In the genomic region with DNA sequence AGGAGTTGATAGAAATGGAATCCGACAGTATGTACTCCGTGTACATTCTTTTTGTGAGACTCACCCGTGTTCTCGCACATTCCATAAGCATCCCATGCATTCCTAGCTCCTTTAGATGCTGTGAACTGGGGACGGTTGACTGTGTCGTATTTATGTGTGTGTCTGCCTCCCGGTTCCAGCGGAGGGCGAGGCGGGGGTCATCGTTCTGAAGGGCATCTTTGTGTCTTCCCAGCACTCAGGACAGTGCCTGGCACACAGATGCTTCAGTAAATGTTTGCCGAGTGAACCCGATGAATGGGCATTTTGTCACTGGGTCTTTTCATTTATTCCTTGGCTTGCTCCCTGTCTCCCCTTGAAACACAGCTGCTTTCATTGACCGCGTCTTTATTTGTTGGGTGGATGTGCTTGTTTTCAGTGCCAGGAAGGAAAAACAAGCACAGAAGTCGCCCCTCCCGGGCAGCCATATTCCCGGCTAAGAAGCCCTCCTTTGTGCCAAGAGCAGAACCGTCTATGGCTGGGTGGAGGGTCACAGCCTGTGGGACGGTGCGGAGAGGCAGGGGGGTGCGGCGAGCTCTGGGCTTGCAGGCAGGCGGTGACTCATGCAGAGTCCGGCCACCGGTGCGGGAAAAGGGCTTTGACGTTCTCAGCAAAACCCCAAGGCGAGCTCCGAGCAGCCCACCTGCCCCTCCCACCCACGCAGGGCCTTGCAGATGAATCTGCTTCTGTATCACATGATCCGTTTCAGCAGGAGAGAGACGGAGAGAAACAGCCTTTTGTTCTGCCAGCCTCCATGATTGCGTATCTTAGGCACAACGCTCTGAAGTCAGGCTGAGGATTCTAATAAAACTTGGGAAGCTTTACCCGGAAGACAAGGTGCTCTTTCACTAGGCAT, we compare ENCODE assay signal across 8 cellular contexts. TPM values are rescaled to one million over a fixed set of nuclear protein-coding genes. Genes with fewer than 3 reads are reported as not detected.
DNase-seq lines count a peak whose midpoint lies in the region; ATAC-seq and TF ChIP-seq lines count a peak whose summit lies in the region.

No MANE protein-coding gene starts in this region.

- H3K27ac ChIP-seq in heart left ventricle (peak overlapping the region in 1 of 12 donors; percentile 49), psoas muscle (no peak overlapping the region)

- H3K36me3 Mint-ChIP-seq in WTC11 = no peaks in the 10 kb centered on the region; the same call in 1 of the 2 replicates
- no peaks in the 10 kb centered on the region for H3K36me3 Mint-ChIP-seq in activated CD4-positive, alpha-beta T cell treated with anti-CD3 and anti-CD28 coated beads, Interleukin-2, amount 10 ng/mL, durations not matched to agents 24 days and 14 days (ENCODE audit: low read depth)

- H3K36me3 ChIP-seq in heart left ventricle (no peaks in the 10 kb centered on the region), psoas muscle (ENCODE audit: insufficient read depth in 1 of 2, low read depth in 1 of 2) (no peaks in the 10 kb centered on the region)

- H3K4me3 Mint-ChIP-seq in WTC11 = no peak overlapping the region
- no peak overlapping the region for H3K4me3 Mint-ChIP-seq in activated CD4-positive, alpha-beta T cell treated with anti-CD3 and anti-CD28 coated beads, Interleukin-2, amount 10 ng/mL, durations not matched to agents 24 days and 14 days

- peaks cover 0 to 32% (median 11%) of the 10 kb centered on the region in 12 donors for H3K4me1 ChIP-seq in heart left ventricle
- peaks cover 4% of the 10 kb centered on the region for H3K4me1 ChIP-seq in psoas muscle

- TF ChIP-seq POLR2A in heart left ventricle (IDR thresholded peaks at IDR 0.05) = no peak

- H3K4me3 ChIP-seq in heart left ventricle (peak overlapping the region in 10 of 12 donors; percentile 11 to 51 (median 24)), psoas muscle (peak overlapping the region; percentile 54)

- CTCF ChIA-PET in WTC11 (lab: Charles Lee) = interaction anchor here (0.7 to 1.6 kb wide), 10 partner anchors 8 to 121 kb away, joined by 3 to 7 read pairs (median 4); a partner anchor contains a TSS

- WGBS in heart left ventricle, 4 donors = 41 to 48% (median 43%) methylated on average over 34 to 36 of the region's 36 CpGs
- 16 to 29% (median 22%) methylated on average over 35 to 36 of the region's 36 CpGs for WGBS in psoas muscle, 3 donors

- H3K27me3 ChIP-seq in heart left ventricle = peaks cover 0 to 20% (median 0%) of the 10 kb centered on the region in 9 donors
- H3K27me3 ChIP-seq in psoas muscle (ENCODE audit: insufficient read depth in 3 of 3, low read length in 2 of 3) = peaks cover 0 to 35% (median 7%) of the 10 kb centered on the region in 3 donors

- no peak for TF ChIP-seq CTCF in WTC11 (IDR thresholded peaks at IDR 0.05)
- no peak for TF ChIP-seq CTCF in heart left ventricle (IDR thresholded peaks at IDR 0.05)
- no peak for TF ChIP-seq CTCF in psoas muscle (IDR thresholded peaks at IDR 0.05)

- ATAC-seq in WTC11 (peak; percentile 66), heart left ventricle (peak in 3 of 4 donors; percentile 45 to 64 (median 61)), psoas muscle (peak; percentile 72 to 80 (median 76))

- H3K27me3 Mint-ChIP-seq in WTC11 (ENCODE audit: low read depth) = peaks cover 15% of the 10 kb centered on the region
- H3K27me3 Mint-ChIP-seq in activated CD4-positive, alpha-beta T cell treated with anti-CD3 and anti-CD28 coated beads, Interleukin-2, amount 10 ng/mL, durations not matched to agents 24 days and 14 days = peaks cover 53% of the 10 kb centered on the region

- DNase-seq in H4 (ENCODE audit: low spot score) (peak; percentile 64), WTC11 (ENCODE audit: low spot score) (peak; percentile 52), heart left ventricle (peak in 4 of 5 donors; percentile 39 to 74 (median 63)), psoas muscle (peak in 1 of 2 donors; percentile 61), GM19238 (ENCODE audit: insufficient read length, low spot score) (no peak), NCI-H82 treated with DMSO at 0.1 percent for 48 hours (lab: John Stamatoyannopoulos, UW; ENCODE audit: unreplicated experiment) (no peak), HUDEP-2 (lab: John Stamatoyannopoulos, UW; ENCODE audit: unreplicated experiment in 76 of 76) (no peak)
- DNase-seq in activated CD4-positive, alpha-beta T cell treated with anti-CD3 and anti-CD28 coated beads, Interleukin-2, amount 10 ng/mL, durations not matched to agents 24 days and 14 days = no peak

- H3K9me3 Mint-ChIP-seq in WTC11 = no peaks in the 10 kb centered on the region
- no peaks in the 10 kb centered on the region for H3K9me3 Mint-ChIP-seq in activated CD4-positive, alpha-beta T cell treated with anti-CD3 and anti-CD28 coated beads, Interleukin-2, amount 10 ng/mL, durations not matched to agents 24 days and 14 days

- no peaks in the 10 kb centered on the region for H3K9me3 ChIP-seq in heart left ventricle
- no peaks in the 10 kb centered on the region for H3K9me3 ChIP-seq in psoas muscle

- intact Hi-C loops in heart left ventricle (cut with DNase I) (no loop called here), psoas muscle (cut with DNase I) (loop anchor here in 1 of 2 donors (5.0 kb wide), 1 partner anchor 80 kb away; no protein-coding TSS in a partner anchor)
- intact Hi-C loops in activated CD4-positive, alpha-beta T cell treated with anti-CD3 and anti-CD28 coated beads, Interleukin-2, amount 10 ng/mL, durations not matched to agents 24 days and 14 days (cut with micrococcal nuclease) = no loop called here

- POLR2A ChIA-PET in WTC11 (lab: Charles Lee) = no interaction called here

- H3K4me1 Mint-ChIP-seq in WTC11 = peaks cover 37% of the 10 kb centered on the region
- H3K4me1 Mint-ChIP-seq in activated CD4-positive, alpha-beta T cell treated with anti-CD3 and anti-CD28 coated beads, Interleukin-2, amount 10 ng/mL, durations not matched to agents 24 days and 14 days = peaks cover 6% of the 10 kb centered on the region

- peak overlapping the region; percentile 28; the same call in 1 of the 2 replicates for H3K27ac Mint-ChIP-seq in WTC11
- H3K27ac Mint-ChIP-seq in activated CD4-positive, alpha-beta T cell treated with anti-CD3 and anti-CD28 coated beads, Interleukin-2, amount 10 ng/mL, durations not matched to agents 24 days and 14 days = no peak overlapping the region

TF ChIP-seq in WTC11, 78 proteins besides CTCF, POLR2A, EP300 and RAD21:
- TF ChIP-seq, protein P1, sequence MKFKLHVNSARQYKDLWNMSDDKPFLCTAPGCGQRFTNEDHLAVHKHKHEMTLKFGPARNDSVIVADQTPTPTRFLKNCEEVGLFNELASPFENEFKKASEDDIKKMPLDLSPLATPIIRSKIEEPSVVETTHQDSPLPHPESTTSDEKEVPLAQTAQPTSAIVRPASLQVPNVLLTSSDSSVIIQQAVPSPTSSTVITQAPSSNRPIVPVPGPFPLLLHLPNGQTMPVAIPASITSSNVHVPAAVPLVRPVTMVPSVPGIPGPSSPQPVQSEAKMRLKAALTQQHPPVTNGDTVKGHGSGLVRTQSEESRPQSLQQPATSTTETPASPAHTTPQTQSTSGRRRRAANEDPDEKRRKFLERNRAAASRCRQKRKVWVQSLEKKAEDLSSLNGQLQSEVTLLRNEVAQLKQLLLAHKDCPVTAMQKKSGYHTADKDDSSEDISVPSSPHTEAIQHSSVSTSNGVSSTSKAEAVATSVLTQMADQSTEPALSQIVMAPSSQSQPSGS (CRISPR knock-in tag; IDR thresholded peaks at IDR 0.05; ENCODE audit: borderline replicate concordance, low read depth) = no peak
- TF ChIP-seq, protein P2, sequence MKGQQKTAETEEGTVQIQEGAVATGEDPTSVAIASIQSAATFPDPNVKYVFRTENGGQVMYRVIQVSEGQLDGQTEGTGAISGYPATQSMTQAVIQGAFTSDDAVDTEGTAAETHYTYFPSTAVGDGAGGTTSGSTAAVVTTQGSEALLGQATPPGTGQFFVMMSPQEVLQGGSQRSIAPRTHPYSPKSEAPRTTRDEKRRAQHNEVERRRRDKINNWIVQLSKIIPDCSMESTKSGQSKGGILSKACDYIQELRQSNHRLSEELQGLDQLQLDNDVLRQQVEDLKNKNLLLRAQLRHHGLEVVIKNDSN (CRISPR knock-in tag; IDR thresholded peaks at IDR 0.05) = peak; percentile 26; the same call in 1 of the 2 replicates
- TF ChIP-seq, protein P3, sequence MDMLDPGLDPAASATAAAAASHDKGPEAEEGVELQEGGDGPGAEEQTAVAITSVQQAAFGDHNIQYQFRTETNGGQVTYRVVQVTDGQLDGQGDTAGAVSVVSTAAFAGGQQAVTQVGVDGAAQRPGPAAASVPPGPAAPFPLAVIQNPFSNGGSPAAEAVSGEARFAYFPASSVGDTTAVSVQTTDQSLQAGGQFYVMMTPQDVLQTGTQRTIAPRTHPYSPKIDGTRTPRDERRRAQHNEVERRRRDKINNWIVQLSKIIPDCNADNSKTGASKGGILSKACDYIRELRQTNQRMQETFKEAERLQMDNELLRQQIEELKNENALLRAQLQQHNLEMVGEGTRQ (CRISPR knock-in tag; IDR thresholded peaks at IDR 0.05) = peak; percentile 55; the same call in 1 of the 2 replicates
- TF ChIP-seq CREB1 (CRISPR knock-in tag; IDR thresholded peaks at IDR 0.05) = no peak
- TF ChIP-seq ZNF232 (CRISPR knock-in tag; IDR thresholded peaks at IDR 0.05) = no peak
- TF ChIP-seq NFYB (CRISPR knock-in tag; conservative IDR thresholded peaks at IDR 0.05; ENCODE audit: low read depth) = no peak
- TF ChIP-seq NFE2L1 (CRISPR knock-in tag; IDR thresholded peaks at IDR 0.05) = no peak
- peak; percentile 16; the same call in 1 of the 2 replicates for TF ChIP-seq GABPB1 (CRISPR knock-in tag; IDR thresholded peaks at IDR 0.05)
- no peak for TF ChIP-seq JAZF1 (CRISPR knock-in tag; IDR thresholded peaks at IDR 0.05)

RNA-seq across cellular contexts. Expression of a gene that starts 11.2 kb away (rescaled TPM):
- total RNA-seq in H4 (2014; rRNA removed; shearing (Covaris generic)) = 24.2 and 24.5 TPM in 2 replicates
- total RNA-seq in WTC11 (2021) (30.2 to 38.2 TPM (median 32.5 TPM) in 3 replicates), heart left ventricle (10 to 100 TPM in 4 of 9 donors, 1 to 10 TPM in 5; 6.2 to 12.6 (median 9.7) TPM), psoas muscle (10 to 100 TPM; 19.7 to 26.8 (median 22.0) TPM)
- polyA plus RNA-seq in heart left ventricle (10 to 100 TPM in 1 of 2 donors, 1 to 10 TPM in 1; 8.7 to 21.7 TPM), psoas muscle (10 to 100 TPM; 18.6 to 31.3 (median 26.2) TPM)
- total RNA-seq in activated CD4-positive, alpha-beta T cell treated with anti-CD3 and anti-CD28 coated beads, Interleukin-2, amount 10 ng/mL, durations not matched to agents 24 days and 14 days = 33.4 and 35.6 TPM in 2 replicates

RNA-seq across cellular contexts. Expression of a gene that starts 20.0 kb away (rescaled TPM):
- total RNA-seq in H4 (2014; rRNA removed; shearing (Covaris generic)) = 5.1 and 6.6 TPM in 2 replicates
- total RNA-seq in WTC11 (2021) = 591 to 627 TPM (median 616 TPM) in 3 replicates
- 1 to 10 TPM in 8 of 9 donors, under 1 TPM in 1; 0.90 to 3.4 (median 1.5) TPM for total RNA-seq in heart left ventricle
- polyA plus RNA-seq in heart left ventricle = 1 to 10 TPM; 1.1 to 2.8 TPM
- 1 to 10 TPM; 1.1 to 4.4 (median 3.1) TPM for total RNA-seq in psoas muscle
- 1 to 10 TPM; 3.3 to 5.7 (median 3.4) TPM for polyA plus RNA-seq in psoas muscle
- 0.12 TPM in 1 of 2 replicates, not detected in the other for total RNA-seq in activated CD4-positive, alpha-beta T cell treated with anti-CD3 and anti-CD28 coated beads, Interleukin-2, amount 10 ng/mL, durations not matched to agents 24 days and 14 days

Comparison
In these comparisons a context has a peak if more than half of its experiments do, and no peak if none do; other contexts are left out.
1. DNase-seq: peak in H4 (single experiment), WTC11 (single experiment) and heart left ventricle (4 of 5); none in GM19238 (single experiment), NCI-H82 treated with DMSO at 0.1 percent for 48 hours (single experiment), activated CD4-positive, alpha-beta T cell treated with anti-CD3 and anti-CD28 coated beads, Interleukin-2, amount 10 ng/mL, durations not matched to agents 24 days and 14 days (single experiment) and HUDEP-2 (0 of 76).
2. RNA of a gene that starts 20.0 kb away (total RNA-seq): 591 to 627 TPM in WTC11; 5.1 to 6.6 TPM in H4, 1.1 to 4.4 TPM in psoas muscle, 0.90 to 3.4 TPM in heart left ventricle and 0.12 TPM in activated CD4-positive, alpha-beta T cell treated with anti-CD3 and anti-CD28 coated beads, Interleukin-2, amount 10 ng/mL, durations not matched to agents 24 days and 14 days; every median in the first group is over 10 times any median in the second.
3. Peak in every context shown above with its lines, with median percentiles within 50 percentile points of each other: ATAC-seq.